19 cellular contexts compared by ENCODE assay signal in the genomic region with DNA sequence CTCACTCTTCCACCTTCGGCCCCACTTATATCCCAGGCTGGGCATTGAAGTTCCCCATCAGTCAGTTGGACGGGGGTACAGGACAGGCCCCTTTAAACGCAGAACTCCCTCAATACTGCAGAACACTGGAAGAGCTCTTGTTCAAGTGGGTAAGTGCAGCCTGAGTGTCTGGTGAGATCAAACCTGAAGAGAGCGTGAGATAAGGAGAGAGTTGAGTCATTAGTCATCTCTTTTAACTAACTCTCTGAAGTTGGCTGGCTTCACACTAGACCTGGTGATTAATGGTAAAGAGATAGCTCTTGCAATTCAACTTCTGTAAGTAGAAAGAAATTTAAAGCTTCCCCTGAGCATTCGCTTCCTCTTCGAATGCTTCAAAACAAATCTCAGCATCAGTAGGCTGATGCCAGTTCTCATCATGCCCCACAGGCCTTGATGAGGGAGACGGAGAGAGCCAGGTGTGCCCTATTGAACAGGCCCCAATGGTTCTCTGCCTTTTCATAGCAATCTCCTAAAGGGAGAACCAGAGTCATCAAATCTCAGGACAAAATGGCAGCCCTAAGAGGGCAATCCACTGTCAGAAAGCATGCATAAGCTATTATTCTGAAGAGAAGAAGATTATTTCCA. TPM values are rescaled to one million over a fixed set of nuclear protein-coding genes. Genes with fewer than 3 reads are reported as not detected.
DNase-seq lines count a peak whose midpoint lies in the region; ATAC-seq, FAIRE-seq and TF ChIP-seq lines count a peak whose summit lies in the region.
"Had no signal": no experiment of that assay in that cellular context is flagged by ENCODE, and none has a peak within 500 bp of the region (broad histone marks: within the 10 kb centered on the region; RNA-seq: fewer than 3 reads in every experiment).

No MANE protein-coding gene starts in this region.

- no peak overlapping the region for H2BK20ac ChIP-seq in H9 (ENCODE audit: low read depth, low read length, poor library complexity, severe bottlenecking)

- no peak overlapping the region for H2AK5ac ChIP-seq in H9 (ENCODE audit: insufficient read length, low read length)

- H3K27me3 Mint-ChIP-seq in H9 (ENCODE audit: low read depth): no peaks in the 10 kb centered on the region
- H3K27me3 Mint-ChIP-seq: stimulated activated naive CD8-positive, alpha-beta T cell treated with anti-CD3 and anti-CD28 coated beads, Interleukin-15, Interleukin-2, amounts not matched to agents 100 ng/mL and 50 ng/mL, for 24 hours had no signal

- ATAC-seq in left lung: peak; percentile 90
- no peak for ATAC-seq in HG03442 (IDR thresholded peaks at IDR 0.05; ENCODE audit: unreplicated experiment)
- ATAC-seq: CD8-positive, alpha-beta T cell had no signal

- H3K14ac ChIP-seq in H9 (ENCODE audit: insufficient read depth, low read length): no peak overlapping the region

- no peaks in the 10 kb centered on the region for H3K9me3 Mint-ChIP-seq in H9
- H3K9me3 Mint-ChIP-seq: activated T-helper 1 cell treated with anti-CD3 and anti-CD28 coated beads, Interleukin-12 subunit alpha, Interleukin-12 subunit beta, Interleukin-2, Interleukin-4 antibody, amounts not matched to agents 30 ng/mL and 10 ng/mL and 1 ng/mL, durations not matched to agents 14 hours and 24 hours and 36 hours; CD8-positive, alpha-beta T cell; stimulated activated naive CD8-positive, alpha-beta T cell treated with anti-CD3 and anti-CD28 coated beads, Interleukin-15, Interleukin-2, amounts not matched to agents 100 ng/mL and 50 ng/mL, for 24 hours; T-helper 2 cell treated with Interferon-gamma antibody and Interleukin-4, amounts not matched to agents 5 μg/mL and 100 μg/mL, for 36 hours had no signal

- H2BK15ac ChIP-seq in H9 (ENCODE audit: low read depth, low read length): no peak overlapping the region

- peak overlapping the region; percentile 32 for H2AFZ ChIP-seq in H9 (ENCODE audit: low read length)

- H3K4me1 ChIP-seq in H9 (ENCODE audit: insufficient read depth, low read length): no peaks in the 10 kb centered on the region
- H3K4me1 ChIP-seq in left lung: no peaks in the 10 kb centered on the region
- no peaks in the 10 kb centered on the region for H3K4me1 ChIP-seq in tibial artery
- H3K4me1 ChIP-seq: HAP-1 had no signal

- no peak overlapping the region for H3K23ac ChIP-seq in H9 (ENCODE audit: insufficient read length, low read depth, low read length)

- no peak overlapping the region for H4K5ac ChIP-seq in H9 (ENCODE audit: insufficient read length, low read depth, low read length)

- DNase-seq in A172 (ENCODE audit: low spot score) (peak; percentile 76), H9 (no peak), bronchial epithelial cell (ENCODE audit: low read depth) (peak; percentile 66), left lung (no peak), SHP77 treated with DMSO at 0.1 percent for 48 hours (lab: John Stamatoyannopoulos, UW) (no peak), tibial artery (no peak), NCI-H2227 treated with DMSO at 0.1 percent for 48 hours (lab: John Stamatoyannopoulos, UW) (no peak)
- DNase-seq: CD8-positive, alpha-beta T cell; hippocampal formation; NCI-H1930; NCI-H524 treated with DMSO at 0.1 percent for 48 hours; retina had no signal

- no peaks in the 10 kb centered on the region for H4K20me1 ChIP-seq in H9 (ENCODE audit: control insufficient read depth, insufficient read depth, insufficient read length)

- no peaks in the 10 kb centered on the region for H3K36me3 Mint-ChIP-seq in H9 (ENCODE audit: insufficient read depth in 1 of 3, low read depth in 3 of 3)
- H3K36me3 Mint-ChIP-seq: CD8-positive, alpha-beta T cell had no signal

- H3K4ac ChIP-seq in H9 (ENCODE audit: low read depth, low read length): no peak overlapping the region

- no peak overlapping the region for H3K4me3 ChIP-seq in bronchial epithelial cell (ENCODE audit: low read depth, low read length)
- H3K4me3 ChIP-seq in left lung: no peak overlapping the region
- no peak overlapping the region for H3K4me3 ChIP-seq in tibial artery
- H3K4me3 ChIP-seq: HAP-1, SJSA1 had no signal

- FAIRE-seq in bronchial epithelial cell (lab: Jason Lieb, UNC): peak; percentile 58

- no peak overlapping the region for H3K9ac ChIP-seq in H9 (ENCODE audit: extremely low read depth, insufficient read length, low read length)

- H3T11ph ChIP-seq in H9 (ENCODE audit: low read length): no peak overlapping the region

- H2BK12ac ChIP-seq in H9 (ENCODE audit: insufficient read length, low read depth, low read length): no peak overlapping the region

- no peaks in the 10 kb centered on the region for H3K79me2 ChIP-seq in H9 (ENCODE audit: insufficient read depth, low read length)

- no peaks in the 10 kb centered on the region for H3K9me3 ChIP-seq in H9 (ENCODE audit: control insufficient read depth, low read depth, low read length)
- H3K9me3 ChIP-seq in left lung: no peaks in the 10 kb centered on the region
- H3K9me3 ChIP-seq in tibial artery: no peaks in the 10 kb centered on the region
- H3K9me3 ChIP-seq: HAP-1, SJSA1 had no signal

- intact Hi-C loops in left lung (cut with DNase I) (no loop called here), tibial artery (cut with DNase I; ENCODE audit: low total_unique reads) (no loop called here)

- no peaks in the 10 kb centered on the region for H3K23me2 ChIP-seq in H9 (ENCODE audit: insufficient read length, low read depth, low read length, poor library complexity, severe bottlenecking)

- H2BK120ac ChIP-seq in H9 (ENCODE audit: low read depth, low read length, poor library complexity, severe bottlenecking): no peak overlapping the region

- no CpG with 5 or more reads among the region's 7 CpGs for WGBS in H9 (ENCODE audit: extremely low coverage, insufficient read length, low lambda C conversion rate)

- H2BK5ac ChIP-seq in H9 (ENCODE audit: insufficient read length, low read length): no peak overlapping the region

- H3K79me1 ChIP-seq in H9 (ENCODE audit: insufficient read depth, low read depth, low read length, poor library complexity, severe bottlenecking): no peaks in the 10 kb centered on the region

- H3K4me2 ChIP-seq in H9 (ENCODE audit: insufficient read depth, insufficient read length, low read length): no peak overlapping the region

- H3K56ac ChIP-seq in H9 (ENCODE audit: insufficient read length, low read depth, low read length): no peak overlapping the region

- H3K27ac ChIP-seq in H9 (ENCODE audit: insufficient read length, low read depth, low read length): no peak overlapping the region
- no peak overlapping the region for H3K27ac ChIP-seq in left lung
- no peak overlapping the region for H3K27ac ChIP-seq in tibial artery
- H3K27ac ChIP-seq: HL-60, SJSA1 had no signal

- no peak overlapping the region for H3K18ac ChIP-seq in H9 (ENCODE audit: insufficient read length, low read depth, low read length)

- H3K27ac Mint-ChIP-seq in H9: no peak overlapping the region
- H3K27ac Mint-ChIP-seq: activated T-helper 1 cell treated with anti-CD3 and anti-CD28 coated beads, Interleukin-12 subunit alpha, Interleukin-12 subunit beta, Interleukin-2, Interleukin-4 antibody, amounts not matched to agents 30 ng/mL and 10 ng/mL and 1 ng/mL, durations not matched to agents 14 hours and 24 hours and 36 hours; CD8-positive, alpha-beta T cell; stimulated activated naive CD8-positive, alpha-beta T cell treated with anti-CD3 and anti-CD28 coated beads, Interleukin-15, Interleukin-2, amounts not matched to agents 100 ng/mL and 50 ng/mL, for 24 hours; T-helper 2 cell treated with Interferon-gamma antibody and Interleukin-4, amounts not matched to agents 5 μg/mL and 100 μg/mL, for 36 hours had no signal

- TF ChIP-seq CTCF in H9 (conservative IDR thresholded peaks at IDR 0.05) (no peak), bronchial epithelial cell (IDR thresholded peaks at IDR 0.05; ENCODE audit: insufficient read depth, low read length, severe bottlenecking) (no peak), left lung (IDR thresholded peaks at IDR 0.05) (no peak), tibial artery (IDR thresholded peaks at IDR 0.05) (no peak)

- no peak overlapping the region for H4K8ac ChIP-seq in H9 (replicated peaks; ENCODE audit: insufficient read length, low read depth, low read length)

- no peak overlapping the region for H4K91ac ChIP-seq in H9 (ENCODE audit: insufficient read length, low read depth, low read length)

- H3K36me3 ChIP-seq in bronchial epithelial cell (ENCODE audit: control insufficient read depth, insufficient read depth, low read length): no peaks in the 10 kb centered on the region
- no peaks in the 10 kb centered on the region for H3K36me3 ChIP-seq in left lung
- H3K36me3 ChIP-seq in tibial artery: no peaks in the 10 kb centered on the region
- H3K36me3 ChIP-seq: HAP-1, SJSA1 had no signal

- H3K4me3 Mint-ChIP-seq in H9: no peak overlapping the region
- H3K4me3 Mint-ChIP-seq: activated T-helper 1 cell treated with anti-CD3 and anti-CD28 coated beads, Interleukin-12 subunit alpha, Interleukin-12 subunit beta, Interleukin-2, Interleukin-4 antibody, amounts not matched to agents 30 ng/mL and 10 ng/mL and 1 ng/mL, durations not matched to agents 14 hours and 24 hours and 36 hours; CD8-positive, alpha-beta T cell; stimulated activated naive CD8-positive, alpha-beta T cell treated with anti-CD3 and anti-CD28 coated beads, Interleukin-15, Interleukin-2, amounts not matched to agents 100 ng/mL and 50 ng/mL, for 24 hours; T-helper 2 cell treated with Interferon-gamma antibody and Interleukin-4, amounts not matched to agents 5 μg/mL and 100 μg/mL, for 36 hours had no signal

- H3K4me1 Mint-ChIP-seq in H9: no peaks in the 10 kb centered on the region

- H3K27me3 ChIP-seq in H9 (ENCODE audit: insufficient read depth, low read length) (no peaks in the 10 kb centered on the region), bronchial epithelial cell (ENCODE audit: control insufficient read depth, insufficient read depth, low read length) (no peaks in the 10 kb centered on the region), left lung (no peaks in the 10 kb centered on the region), tibial artery (no peaks in the 10 kb centered on the region)
- H3K27me3 ChIP-seq: SJSA1 had no signal

RNA-seq across cellular contexts. Expression of gene JADE1, which starts 41.0 kb away (rescaled TPM):
- 16.3 and 17.7 TPM in 2 replicates for total RNA-seq in A172 (2014; rRNA removed; shearing (Covaris generic))
- total RNA-seq in H9 (2021) (192 and 194 TPM in 2 replicates), bronchial epithelial cell (6.6 and 6.8 TPM in 2 replicates), left lung (10 to 100 TPM; 28.5 to 29.5 TPM)

Comparison
In these comparisons a context has a peak if more than half of its experiments do, and no peak if none do; other contexts are left out.
1. DNase-seq: peak in A172 (single experiment) and bronchial epithelial cell (single experiment); none in H9 (single experiment), left lung (0 of 2), SHP77 treated with DMSO at 0.1 percent for 48 hours (single experiment), tibial artery (0 of 2) and NCI-H2227 treated with DMSO at 0.1 percent for 48 hours (single experiment).